In genomic region chr7:24456526-24457214, GRCh38 we compare ENCODE assay signal across 1 cellular context.
TF ChIP-seq lines count a peak whose summit lies in the region.

No MANE protein-coding gene starts in this region.

TF ChIP-seq in HepG2, 621 proteins besides CTCF, POLR2A, EP300 and RAD21 (continued from another document and continues in another):
- TF ChIP-seq NR2C2 (CRISPR knock-in tag; IDR thresholded peaks at IDR 0.05; ENCODE audit: borderline replicate concordance) (0 out of 2 replicates have a peak, but pooled peaks have one; percentile 21), SNAPC5 (CRISPR knock-in tag; IDR thresholded peaks at IDR 0.05; ENCODE audit: borderline replicate concordance) (no peak), ZBTB7A (CRISPR knock-in tag; IDR thresholded peaks at IDR 0.05) (no peak), ZFP91 (CRISPR knock-in tag; IDR thresholded peaks at IDR 0.05; ENCODE audit: borderline replicate concordance) (no peak), ZNF816 (CRISPR knock-in tag; IDR thresholded peaks at IDR 0.05; ENCODE audit: borderline replicate concordance) (no peak), SP5 (CRISPR knock-in tag; IDR thresholded peaks at IDR 0.05; ENCODE audit: borderline replicate concordance, low read depth) (no peak), ZNF326 (CRISPR knock-in tag; IDR thresholded peaks at IDR 0.05; ENCODE audit: borderline replicate concordance) (no peak), ARHGAP35 (CRISPR knock-in tag; IDR thresholded peaks at IDR 0.05; ENCODE audit: borderline replicate concordance) (no peak), GATAD2A (CRISPR knock-in tag; IDR thresholded peaks at IDR 0.05) (peak; percentile 85), TSC22D2 (CRISPR knock-in tag; IDR thresholded peaks at IDR 0.05; ENCODE audit: borderline replicate concordance) (no peak), NR2F1 (CRISPR knock-in tag; IDR thresholded peaks at IDR 0.05) (0 out of 4 replicates have a peak, but pooled peaks of 1 of the 2 experiments have one; percentile 34), THRA (CRISPR knock-in tag; IDR thresholded peaks at IDR 0.05; ENCODE audit: borderline replicate concordance) (no peak), SOX13 (IDR thresholded peaks at IDR 0.05) (no peak), SOX13 (CRISPR knock-in tag; conservative IDR thresholded peaks at IDR 0.05 in 1 of 2, IDR thresholded peaks at IDR 0.05 in 1 of 2) (peak in 1 of 2 experiments; percentile 33; a peak in 1 of 4 replicates), TFDP2 (CRISPR knock-in tag; IDR thresholded peaks at IDR 0.05) (no peak), KIAA2018 (CRISPR knock-in tag; IDR thresholded peaks at IDR 0.05; ENCODE audit: borderline replicate concordance) (no peak), NFE2L2 (IDR thresholded peaks at IDR 0.05; ENCODE audit: low read length) (peak; percentile 80), BCLAF1 (IDR thresholded peaks at IDR 0.05) (no peak), ZC3H4 (CRISPR knock-in tag; IDR thresholded peaks at IDR 0.05; ENCODE audit: borderline replicate concordance) (no peak), ZMAT3 (CRISPR knock-in tag; conservative IDR thresholded peaks at IDR 0.05) (no peak), NFE2 (CRISPR knock-in tag; IDR thresholded peaks at IDR 0.05) (peak; percentile 75; the same call in 1 of the 2 replicates), HNF4A (CRISPR knock-in tag; IDR thresholded peaks at IDR 0.05) (peak; percentile 74), RELA (CRISPR knock-in tag; IDR thresholded peaks at IDR 0.05) (no peak), ZNF629 (CRISPR knock-in tag; conservative IDR thresholded peaks at IDR 0.05) (no peak), PREB (CRISPR knock-in tag; IDR thresholded peaks at IDR 0.05) (no peak), MAFK (conservative IDR thresholded peaks at IDR 0.05 in 1 of 2, IDR thresholded peaks at IDR 0.05 in 1 of 2; ENCODE audit: low read length in 2 of 2) (peak; percentile 36 to 75), ATF2 (CRISPR knock-in tag; IDR thresholded peaks at IDR 0.05) (no peak), ZSCAN5A (CRISPR knock-in tag; IDR thresholded peaks at IDR 0.05; ENCODE audit: borderline replicate concordance) (no peak), ARID5B (CRISPR knock-in tag; IDR thresholded peaks at IDR 0.05) (peak; percentile 58; the same call in 1 of the 2 replicates), NCOA5 (CRISPR knock-in tag; IDR thresholded peaks at IDR 0.05) (no peak), ZNF264 (CRISPR knock-in tag; IDR thresholded peaks at IDR 0.05) (no peak), IRF2 (CRISPR knock-in tag; IDR thresholded peaks at IDR 0.05) (no peak)
